In the genomic region with DNA sequence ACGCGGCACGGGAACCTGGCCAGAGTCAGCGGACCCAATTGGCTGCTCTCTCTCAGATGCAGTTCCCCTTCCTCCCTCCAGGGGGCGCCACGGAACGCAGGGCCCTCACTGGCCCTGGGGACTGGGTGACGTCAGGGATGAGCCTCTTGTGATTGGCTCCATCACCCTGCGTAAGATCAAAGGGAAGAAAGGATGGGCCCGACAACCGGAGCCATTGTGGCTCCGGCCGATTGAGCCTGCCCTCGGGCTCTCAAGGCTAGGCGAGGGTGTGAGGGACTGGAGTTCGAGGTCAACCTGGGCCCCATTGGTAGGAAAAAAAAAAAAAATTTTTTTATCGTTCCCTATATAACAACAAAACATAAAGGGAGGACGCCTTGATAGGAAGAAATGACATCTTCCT, we compare ENCODE assay signal across 11 cellular contexts. TPM values are rescaled to one million over a fixed set of nuclear protein-coding genes. Genes with fewer than 3 reads are reported as not detected.
A peak's percentile ranks its signal among the peaks of the same experiment; 100 is the strongest.
DNase-seq lines count a peak whose midpoint lies in the region; TF ChIP-seq lines count a peak whose summit lies in the region.
"Not testable (repeated sequence)": the region's sequence is repeated elsewhere in the genome, so short reads cannot be mapped to it uniquely, and the experiment has no call there.
"Had no signal": no experiment of that assay in that cellular context is flagged by ENCODE, and none has a peak within 500 bp of the region (broad histone marks: within the 10 kb centered on the region; RNA-seq: fewer than 3 reads in every experiment).

A gene (minus strand): TSS at position 81 of the 400 bp plus-strand sequence. CDS start 184 bp downstream, outside the sequence.

- H3K27me3 ChIP-seq in SJCRH30; mammary epithelial cell (ENCODE audit: insufficient read depth, low read length): not testable (repeated sequence)

- H2AFZ ChIP-seq in mammary epithelial cell (ENCODE audit: low read depth, low read length), result not testable (repeated sequence)

- intact Hi-C loops in mammary epithelial cell (cut with micrococcal nuclease), result not testable (repeated sequence)

- not testable (repeated sequence) for BruUV-seq in mammary epithelial cell (replicated peaks; lab: Mats Ljungman, UMichigan)

- peak; percentile 64 for DNase-seq in COLO829 (ENCODE audit: low spot score)
- peak; percentile 96 to 98 for DNase-seq in NCI-H1930 (lab: John Stamatoyannopoulos, UW)
- peak; percentile 40 to 43 for DNase-seq in SJCRH30
- peak; percentile 83 for DNase-seq in activated CD8-positive, alpha-beta memory T cell treated with anti-CD3 and anti-CD28 coated beads, Interleukin-2, amount 50 U/mL, for 48 hours
- DNase-seq in mammary epithelial cell, result not testable (repeated sequence)
- peak; percentile 54 for DNase-seq in iPS-NIHi7 (ENCODE audit: extremely low spot score)
- peak; percentile 37 to 54 (median 41) for DNase-seq in stimulated activated CD4-positive, alpha-beta T cell treated with anti-CD3 and anti-CD28 coated beads, TNF-alpha, amount 100 ng/mL, for 48 hours (ENCODE audit: low read depth in 3 of 3)

- WGBS in mammary epithelial cell (ENCODE audit: low coverage, missing lambda C conversion rate), result 68% methylated on average over 8 of the region's 18 CpGs

- H3K4me1 ChIP-seq in HEK293 (ENCODE audit: control insufficient read depth, insufficient read depth, low read length); SJCRH30; mammary epithelial cell (ENCODE audit: insufficient read depth, low read length): not testable (repeated sequence)

- H3K4me2 ChIP-seq in mammary epithelial cell (ENCODE audit: insufficient read depth, low read depth, low read length), result not testable (repeated sequence)

- not testable (repeated sequence) for H3K9ac ChIP-seq in mammary epithelial cell (ENCODE audit: insufficient read depth, low read length)

- not testable (repeated sequence) for TF ChIP-seq CTCF in HEK293 (tag by site-specific recombination; IDR thresholded peaks at IDR 0.05)
- TF ChIP-seq CTCF in mammary epithelial cell (conservative IDR thresholded peaks at IDR 0.05 in 1 of 2, IDR thresholded peaks at IDR 0.05 in 1 of 2; ENCODE audit: extremely low read depth in 1 of 2, insufficient read depth in 1 of 2, low read depth in 1 of 2, low read length in 2 of 2), result peak; percentile 30 to 59

- not testable (repeated sequence) for H3K79me2 ChIP-seq in mammary epithelial cell (ENCODE audit: insufficient read depth, low read length)

- H3K27ac ChIP-seq in HEK293 (ENCODE audit: extremely low read depth, low read depth, low read length); SJCRH30; mammary epithelial cell (ENCODE audit: insufficient read depth, low read depth, low read length): not testable (repeated sequence)

- H3K36me3 ChIP-seq in HEK293 (ENCODE audit: control insufficient read depth in 2 of 2, insufficient read depth in 1 of 2, low read length in 2 of 2); SJCRH30; mammary epithelial cell (ENCODE audit: insufficient read depth, low read length): not testable (repeated sequence)

- dilution Hi-C loops in mammary epithelial cell (cut with HindIII; ENCODE audit: low sequenced_read_pairs), result not testable (repeated sequence)

- POLR2A ChIA-PET in HEK293 (lab: Yijun Ruan, JAX), result not testable (repeated sequence)

- in situ Hi-C loops in mammary epithelial cell (cut with MboI; ENCODE audit: low sequenced_read_pairs in 2 of 2), result not testable (repeated sequence)

- not testable (repeated sequence) for H3K9me3 ChIP-seq in HEK293 (ENCODE audit: control insufficient read depth, insufficient read depth, low read depth, low read length); SJCRH30 (replicated peaks); mammary epithelial cell (replicated peaks; ENCODE audit: insufficient read depth, low read length)

- not testable (repeated sequence) for H4K20me1 ChIP-seq in mammary epithelial cell (ENCODE audit: insufficient read depth, low read length)

- not testable (repeated sequence) for H3K4me3 ChIP-seq in HEK293 (ENCODE audit: low read depth, low read length); SJCRH30; mammary epithelial cell (replicated peaks in 1 of 3; ENCODE audit: insufficient read depth in 1 of 3, low read depth in 2 of 3, low read length in 3 of 3)

- CTCF ChIA-PET in HEK293 (lab: Yijun Ruan, JAX); mammary epithelial cell (lab: Charles Lee; ENCODE audit: low non-redundant PET): not testable (repeated sequence)

TF ChIP-seq in HEK293, 187 proteins besides CTCF, POLR2A, EP300 and RAD21:
- TF ChIP-seq, protein P1, sequence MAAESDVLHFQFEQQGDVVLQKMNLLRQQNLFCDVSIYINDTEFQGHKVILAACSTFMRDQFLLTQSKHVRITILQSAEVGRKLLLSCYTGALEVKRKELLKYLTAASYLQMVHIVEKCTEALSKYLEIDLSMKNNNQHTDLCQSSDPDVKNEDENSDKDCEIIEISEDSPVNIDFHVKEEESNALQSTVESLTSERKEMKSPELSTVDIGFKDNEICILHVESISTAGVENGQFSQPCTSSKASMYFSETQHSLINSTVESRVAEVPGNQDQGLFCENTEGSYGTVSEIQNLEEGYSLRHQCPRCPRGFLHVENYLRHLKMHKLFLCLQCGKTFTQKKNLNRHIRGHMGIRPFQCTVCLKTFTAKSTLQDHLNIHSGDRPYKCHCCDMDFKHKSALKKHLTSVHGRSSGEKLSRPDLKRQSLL (tag by site-specific recombination; IDR thresholded peaks at IDR 0.05), result peak; percentile 73; the same call in 1 of the 2 replicates

RNA-seq across cellular contexts. Expression of the gene that starts here (rescaled TPM):
- total RNA-seq in SJCRH30 (2014; rRNA removed; shearing (Covaris generic)), result not detected in 2 replicates
- not detected for total RNA-seq in mammary epithelial cell
- not detected for polyA plus RNA-seq in mammary epithelial cell
- polyA minus RNA-seq in mammary epithelial cell, result not detected
- total RNA-seq: CD8-positive, alpha-beta memory T cell; HT1080; uterus had no signal
- polyA plus RNA-seq: CD8-positive, alpha-beta memory T cell had no signal

Comparison
In these comparisons a context has a peak if more than half of its experiments do, and no peak if none do; other contexts are left out.
1. Peak in DNase-seq in SJCRH30; RNA of the gene not detected or under 1 TPM.